In genomic region chr7:101140339-101140699, GRCh38 we compare ENCODE assay signal across 1 cellular context.
A peak's percentile ranks its signal among the peaks of the same experiment; 100 is the strongest.
TF ChIP-seq lines count a peak whose summit lies in the region.

No MANE protein-coding gene starts in this region.

TF ChIP-seq in HEK293, 187 proteins besides CTCF, POLR2A, EP300 and RAD21 (continued from another document):
- TF ChIP-seq ZNF18 (tag by site-specific recombination; IDR thresholded peaks at IDR 0.05) (no peak), ZBTB6 (tag by site-specific recombination; IDR thresholded peaks at IDR 0.05) (peak; percentile 61; the same call in 1 of the 2 replicates), ZBTB17 (tag by site-specific recombination; IDR thresholded peaks at IDR 0.05) (0 out of 2 replicates have a peak, but pooled peaks have one; percentile 19), SCRT2 (tag by site-specific recombination; IDR thresholded peaks at IDR 0.05) (peak; percentile 68; the same call in 1 of the 2 replicates)
TF ChIP-seq in HEK293: peak in this region for 5.
